Comparison of ENCODE assay signal across 8 cellular contexts in genomic region chr4:185597532-185598188, GRCh38.
DNase-seq lines count a peak whose midpoint lies in the region; TF ChIP-seq lines count a peak whose summit lies in the region.

No MANE protein-coding gene starts in this region.

- H3K4me3 ChIP-seq in breast epithelium = no peak overlapping the region

- H3K4me3 Mint-ChIP-seq in HFFc6 = no peak overlapping the region

- POLR2A ChIA-PET in GM10248 (lab: Yijun Ruan, JAX) = no interaction called here

- no peak overlapping the region for H3K27ac Mint-ChIP-seq in HFFc6

- no peaks in the 10 kb centered on the region for H3K4me1 ChIP-seq in breast epithelium

- TF ChIP-seq POLR2A in breast epithelium (IDR thresholded peaks at IDR 0.05) = no peak

- no peaks in the 10 kb centered on the region for H3K9me3 ChIP-seq in breast epithelium

- CTCF ChIA-PET in GM10248 (lab: Yijun Ruan, JAX) = interaction anchor here (0.7 to 4.3 kb wide), 57 partner anchors 12 to 592 kb away, joined by 3 to 74 read pairs (median 4); partner anchors contain the start of genes ANKRD37, LRP2BP and UFSP2

- DNase-seq in GM10248 (ENCODE audit: extremely low spot score) = peak; percentile 74
- peak; percentile 59 for DNase-seq in HFFc6
- DNase-seq in NCI-H1694 treated with DMSO at 0.1 percent for 48 hours (lab: John Stamatoyannopoulos, UW) = peak; percentile 3
- DNase-seq in breast epithelium (ENCODE audit: low spot score in 2 of 2) = peak; percentile 69 to 80
- DNase-seq in iris pigment epithelial cell (ENCODE audit: low read depth) = peak; percentile 78
- DNase-seq in stimulated activated CD4-positive, alpha-beta T cell treated with anti-CD3 and anti-CD28 coated beads, Interleukin-15, amount 100 ng/mL, for 24 hours = peak; percentile 77
- DNase-seq in mesenteric fat pad (ENCODE audit: low spot score) = no peak

- H3K36me3 ChIP-seq in breast epithelium = no peaks in the 10 kb centered on the region

- H3K4me1 Mint-ChIP-seq in HFFc6 (ENCODE audit: low read depth) = no peaks in the 10 kb centered on the region

- peak; percentile 98 for TF ChIP-seq CTCF in GM10248 (IDR thresholded peaks at IDR 0.05; ENCODE audit: control extremely low read depth, extremely low read depth, low read depth, missing control alignments)
- TF ChIP-seq CTCF in HFFc6 (IDR thresholded peaks at IDR 0.05) = peak; percentile 100
- TF ChIP-seq CTCF in VCaP (conservative IDR thresholded peaks at IDR 0.05) = peak; percentile 100
- TF ChIP-seq CTCF in breast epithelium (IDR thresholded peaks at IDR 0.05) = peak; percentile 90 to 98 (median 97)

- no peaks in the 10 kb centered on the region for H3K9me3 Mint-ChIP-seq in HFFc6

- no peaks in the 10 kb centered on the region for H3K36me3 Mint-ChIP-seq in HFFc6 (ENCODE audit: low read depth)

- no peaks in the 10 kb centered on the region for H3K27me3 ChIP-seq in breast epithelium

- H3K27me3 Mint-ChIP-seq in HFFc6 (ENCODE audit: insufficient read depth) = peaks cover 11% of the 10 kb centered on the region

- intact Hi-C loops in breast epithelium (cut with DNase I; ENCODE audit: low total_unique reads) = loop anchor here (10.0 kb wide), 1 partner anchor 123 kb away; the partner anchor contains the start of gene CCDC110

- no peak overlapping the region for H3K27ac ChIP-seq in VCaP
- no peak overlapping the region for H3K27ac ChIP-seq in breast epithelium
